14 cellular contexts compared by ENCODE assay signal in genomic region chr15:66843581-66843980, GRCh38.
A peak's percentile ranks its signal among the peaks of the same experiment; 100 is the strongest.
DNase-seq lines count a peak whose midpoint lies in the region; ATAC-seq, FAIRE-seq and TF ChIP-seq lines count a peak whose summit lies in the region.
"Had no signal": no experiment of that assay in that cellular context is flagged by ENCODE, and none has a peak within 500 bp of the region (broad histone marks: within the 10 kb centered on the region; RNA-seq: fewer than 3 reads in every experiment).

No MANE protein-coding gene starts in this region.

- H3K4me1 Mint-ChIP-seq in neural progenitor cell, result peaks cover 21% of the 10 kb centered on the region

- H3K36me3 ChIP-seq in HepG2 (replicated peaks in 1 of 2; ENCODE audit: control insufficient read depth in 1 of 2, insufficient read depth in 2 of 2, low read length in 2 of 2) (no peaks in the 10 kb centered on the region), right lobe of liver (no peaks in the 10 kb centered on the region), endothelial cell of umbilical vein (ENCODE audit: control insufficient read depth in 2 of 2, extremely low read depth in 1 of 2, insufficient read depth in 2 of 2, low read length in 2 of 2) (no peaks in the 10 kb centered on the region), neural progenitor cell (no peaks in the 10 kb centered on the region), vagina (no peaks in the 10 kb centered on the region)

- H3K9ac ChIP-seq in HepG2 (ENCODE audit: insufficient read depth, low read depth, low read length) (no peak overlapping the region), endothelial cell of umbilical vein (replicated peaks; ENCODE audit: extremely low read depth, insufficient read depth, low read length) (peak overlapping the region; percentile 83), neural progenitor cell (no peak overlapping the region)

- 0% methylated on average over 1 of the region's 2 CpGs for WGBS in HepG2 (ENCODE audit: low lambda C conversion rate)
- WGBS in right lobe of liver (ENCODE audit: insufficient coverage, low coverage, low lambda C conversion rate, missing lambda C conversion rate), result no CpG with 5 or more reads among the region's 2 CpGs

- TF ChIP-seq CTCF in HepG2 (CRISPR knock-in tag; IDR thresholded peaks at IDR 0.05), result no peak
- no peak for TF ChIP-seq CTCF in right lobe of liver (IDR thresholded peaks at IDR 0.05)
- TF ChIP-seq CTCF in endothelial cell of umbilical vein (IDR thresholded peaks at IDR 0.05; ENCODE audit: extremely low read depth in 1 of 2, insufficient read depth in 1 of 2, low read depth in 1 of 2, low read length in 2 of 2), result no peak
- no peak for TF ChIP-seq CTCF in neural progenitor cell (IDR thresholded peaks at IDR 0.05)
- no peak for TF ChIP-seq CTCF in vagina (IDR thresholded peaks at IDR 0.05)

- H3K36me3 Mint-ChIP-seq in neural progenitor cell, result no peaks in the 10 kb centered on the region

- H3K79me2 ChIP-seq in HepG2 (ENCODE audit: insufficient read depth, low read length) (no peaks in the 10 kb centered on the region), endothelial cell of umbilical vein (ENCODE audit: control insufficient read depth, insufficient read depth, low read length) (peaks cover 2% of the 10 kb centered on the region), neural progenitor cell (ENCODE audit: low read depth) (no peaks in the 10 kb centered on the region)

- peak overlapping the region; percentile 81 for H3K4me3 Mint-ChIP-seq in neural progenitor cell

- dilution Hi-C loops in endothelial cell of umbilical vein (cut with MboI; ENCODE audit: extremely low pct_ligation_motif_present, low sequenced_read_pairs), result no loop called here

- H2AFZ ChIP-seq in HepG2 (ENCODE audit: low read length) (no peak overlapping the region), endothelial cell of umbilical vein (ENCODE audit: low read depth, low read length) (no peak overlapping the region), neural progenitor cell (replicated peaks) (no peak overlapping the region)

- intact Hi-C loops in HepG2 (cut with micrococcal nuclease; ENCODE audit: unreplicated experiment), result loop anchor here (5.0 kb wide), 1 partner anchor 141 kb away; the partner anchor contains the start of gene SMAD6
- intact Hi-C loops in right lobe of liver (cut with DNase I), result loop anchor here in 1 of 2 donors (10.0 kb wide), 1 partner anchor 59 kb away; no protein-coding TSS in a partner anchor
- intact Hi-C loops in endothelial cell of umbilical vein (cut with micrococcal nuclease), result loop anchor here (2.0 kb wide), 1 partner anchor 55 kb away; no protein-coding TSS in a partner anchor
- intact Hi-C loops in vagina (cut with DNase I), result no loop called here

- H3F3A ChIP-seq in neural progenitor cell (ENCODE audit: low read depth), result peaks cover 19% of the 10 kb centered on the region

- no peaks in the 10 kb centered on the region for H3K9me3 Mint-ChIP-seq in neural progenitor cell

- POLR2A ChIA-PET in HepG2 (lab: Yijun Ruan, JAX) (interaction anchor here (1.0 to 1.4 kb wide), 2 partner anchors 71 to 141 kb away, joined by 3 read pairs; partner anchors contain the start of gene SMAD6), endothelial cell of umbilical vein (lab: Charles Lee) (interaction anchor here (0.5 kb wide), 1 partner anchor 9 kb away, joined by 4 read pairs; no protein-coding TSS in a partner anchor)

- H3K9me3 ChIP-seq in HepG2 (ENCODE audit: low read length), result no peaks in the 10 kb centered on the region
- no peaks in the 10 kb centered on the region for H3K9me3 ChIP-seq in right lobe of liver
- H3K9me3 ChIP-seq in endothelial cell of umbilical vein (replicated peaks; ENCODE audit: control insufficient read depth, insufficient read depth, low read length), result no peaks in the 10 kb centered on the region
- H3K9me3 ChIP-seq in neural progenitor cell (ENCODE audit: low read depth), result no peaks in the 10 kb centered on the region
- H3K9me3 ChIP-seq in vagina, result no peaks in the 10 kb centered on the region

- H3K4me2 ChIP-seq in HepG2 (ENCODE audit: low read depth, low read length) (no peak overlapping the region), endothelial cell of umbilical vein (ENCODE audit: insufficient read depth, low read length) (peak overlapping the region; percentile 67), neural progenitor cell (no peak overlapping the region)

- ATAC-seq in HepG2, result no peak
- no peak for ATAC-seq in right lobe of liver

- FAIRE-seq in HepG2 (lab: Jason Lieb, UNC) (no peak), endothelial cell of umbilical vein (lab: Jason Lieb, UNC) (no peak)
- FAIRE-seq: TTC549 had no signal

- no peak for TF ChIP-seq EP300 in HepG2 (IDR thresholded peaks at IDR 0.05; ENCODE audit: low read depth in 2 of 2, low read length in 2 of 2)
- no peak for TF ChIP-seq EP300 in HepG2 (CRISPR knock-in tag; IDR thresholded peaks at IDR 0.05; ENCODE audit: borderline replicate concordance)

- no peak for DNase-seq in HepG2 (ENCODE audit: low spot score)
- no peak for DNase-seq in right lobe of liver
- DNase-seq in endothelial cell of umbilical vein (ENCODE audit: low read depth, low spot score), result no peak
- DNase-seq in neural progenitor cell (ENCODE audit: low spot score), result no peak
- no peak for DNase-seq in vagina (ENCODE audit: extremely low spot score in 2 of 2)
- no peak for DNase-seq in caudate nucleus (lab: John Stamatoyannopoulos, UW)
- no peak for DNase-seq in superior temporal gyrus (ENCODE audit: extremely low spot score)
- DNase-seq in NCI-H446 treated with DMSO at 0.1 percent for 48 hours (lab: John Stamatoyannopoulos, UW), result no peak
- DNase-seq: activated naive CD4-positive, alpha-beta T cell treated with anti-CD3 and anti-CD28 coated beads, Interleukin-2, amount 50 U/mL, for 16 hours; cortex of kidney; Kasumi-1; NCI-H1694; SHP77 had no signal

- TF ChIP-seq POLR2A in HepG2 (IDR thresholded peaks at IDR 0.05; ENCODE audit: insufficient read depth in 1 of 2, low read depth in 2 of 2, low read length in 2 of 2) (no peak), right lobe of liver (IDR thresholded peaks at IDR 0.05) (no peak), endothelial cell of umbilical vein (IDR thresholded peaks at IDR 0.05; ENCODE audit: low read depth, low read length) (no peak), vagina (IDR thresholded peaks at IDR 0.05) (no peak)

- peaks cover 3% of the 10 kb centered on the region; the same call in 1 of the 2 replicates for H4K20me1 ChIP-seq in HepG2 (ENCODE audit: insufficient read depth, low read length)
- no peaks in the 10 kb centered on the region for H4K20me1 ChIP-seq in endothelial cell of umbilical vein (replicated peaks; ENCODE audit: control insufficient read depth, extremely low read depth, insufficient read depth, low read length)
- H4K20me1 ChIP-seq in neural progenitor cell (ENCODE audit: low read depth), result peaks cover 6% of the 10 kb centered on the region

- no peaks in the 10 kb centered on the region for H3K9me1 ChIP-seq in endothelial cell of umbilical vein (replicated peaks; ENCODE audit: control insufficient read depth, extremely low read depth, insufficient read depth, low read length)

- H3K27me3 Mint-ChIP-seq in neural progenitor cell (ENCODE audit: insufficient read depth, low read depth), result peaks cover 6% of the 10 kb centered on the region

- H3K27ac ChIP-seq in HepG2 (ENCODE audit: extremely low read length, insufficient read depth, low read length) (no peak overlapping the region), right lobe of liver (peak overlapping the region in 1 of 3 donors; percentile 65), endothelial cell of umbilical vein (ENCODE audit: insufficient read depth, low read depth, low read length) (peak overlapping the region; percentile 80), neural progenitor cell (no peak overlapping the region), vagina (peak overlapping the region; percentile 89), caudate nucleus (ENCODE audit: low read depth, low read length) (no peak overlapping the region)

- BruUV-seq in HepG2 (replicated peaks; lab: Mats Ljungman, UMichigan), result no TSS peak
- no TSS peak for BruUV-seq in endothelial cell of umbilical vein (replicated peaks; lab: Mats Ljungman, UMichigan)

- no peak for TF ChIP-seq RAD21 in HepG2 (CRISPR knock-in tag; IDR thresholded peaks at IDR 0.05)

- CTCF ChIA-PET in HepG2 (lab: Yijun Ruan, JAX; ENCODE audit: low intra/inter-chr PET ratio, low total read pairs) (no interaction called here), endothelial cell of umbilical vein (lab: Charles Lee) (interaction anchor here (1.2 to 1.8 kb wide), 4 partner anchors 28 to 240 kb away, joined by 3 to 4 read pairs (median 4); no protein-coding TSS in a partner anchor)

- no peak overlapping the region for H3K27ac Mint-ChIP-seq in neural progenitor cell

- in situ Hi-C loops in HepG2 (cut with HindIII; ENCODE audit: extremely low pct_ligation_motif_present, low pct_unique_long_range_greater_than_20kb), result loop anchor here (5.0 to 10.0 kb wide), 2 partner anchors 59 to 141 kb away; partner anchors contain the start of gene SMAD6

- H3K27me3 ChIP-seq in HepG2 (ENCODE audit: control insufficient read depth in 1 of 2, insufficient read depth in 2 of 2, low read length in 2 of 2) (peaks cover 8 to 36% of the 10 kb centered on the region in 2 experiments), right lobe of liver (no peaks in the 10 kb centered on the region), endothelial cell of umbilical vein (ENCODE audit: control insufficient read depth in 2 of 2, insufficient read depth in 2 of 2, low read length in 2 of 2) (no peaks in the 10 kb centered on the region), neural progenitor cell (peaks cover 49% of the 10 kb centered on the region), vagina (no peaks in the 10 kb centered on the region)

- H3K4me3 ChIP-seq in HepG2 (replicated peaks in 1 of 3; ENCODE audit: insufficient read depth in 1 of 3, low read depth in 2 of 3, low read length in 3 of 3), result no peak overlapping the region
- H3K4me3 ChIP-seq in right lobe of liver, result no peak overlapping the region
- no peak overlapping the region for H3K4me3 ChIP-seq in endothelial cell of umbilical vein (replicated peaks in 1 of 3; ENCODE audit: insufficient read depth in 1 of 3, low read depth in 1 of 3, low read length in 3 of 3)
- no peak overlapping the region for H3K4me3 ChIP-seq in neural progenitor cell
- H3K4me3 ChIP-seq in vagina, result peak overlapping the region in 1 of 2 donors; percentile 57

- H3K4me1 ChIP-seq in HepG2 (ENCODE audit: insufficient read depth, low read length) (peaks cover 31% of the 10 kb centered on the region), right lobe of liver (peaks cover 0 to 10% (median 0%) of the 10 kb centered on the region in 4 donors), endothelial cell of umbilical vein (ENCODE audit: control insufficient read depth, extremely low read depth, insufficient read depth, low read length) (peaks cover 15% of the 10 kb centered on the region), neural progenitor cell (peaks cover 8% of the 10 kb centered on the region), vagina (peaks cover 42% of the 10 kb centered on the region)

TF ChIP-seq in HepG2, 621 proteins besides CTCF, POLR2A, EP300 and RAD21:
- TF ChIP-seq IRX3 (CRISPR knock-in tag; IDR thresholded peaks at IDR 0.05; ENCODE audit: borderline replicate concordance, low read depth), result no peak
- TF ChIP-seq ZNF768 (CRISPR knock-in tag; IDR thresholded peaks at IDR 0.05), result peak; percentile 93

TF ChIP-seq in endothelial cell of umbilical vein, 7 proteins besides CTCF, POLR2A, EP300 and RAD21 (continues in another document):
- no peak for TF ChIP-seq POLR2AphosphoS5 (IDR thresholded peaks at IDR 0.05; ENCODE audit: insufficient read depth, low read depth, low read length)
- TF ChIP-seq MYC (IDR thresholded peaks at IDR 0.05; ENCODE audit: low read depth, low read length), result no peak

Comparison
In these comparisons a context has a peak if more than half of its experiments do, and no peak if none do; other contexts are left out.
1. H3K27ac ChIP-seq: peak in endothelial cell of umbilical vein (single experiment) and vagina (single experiment); none in HepG2 (single experiment), neural progenitor cell (single experiment) and caudate nucleus (single experiment).